Comparison of ENCODE assay signal across 10 cellular contexts in the genomic region with DNA sequence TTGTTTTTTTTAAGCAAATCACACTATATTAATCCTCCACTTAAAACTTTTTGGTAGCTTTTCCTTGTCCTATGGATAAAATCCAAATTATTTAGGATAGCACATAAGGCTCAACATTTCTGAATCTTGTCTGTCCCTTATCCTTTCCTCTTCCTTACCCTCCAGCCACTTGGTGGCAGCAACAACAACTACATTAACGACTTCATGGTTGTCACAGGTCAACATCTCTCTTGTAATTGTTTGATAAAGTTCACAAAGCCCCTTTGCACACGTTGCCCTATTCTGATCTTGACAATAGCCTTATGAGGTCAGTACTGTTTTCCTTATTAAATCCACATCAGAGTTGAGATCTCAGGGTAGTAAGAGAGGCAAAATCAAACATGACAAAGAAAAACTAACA.
A peak's percentile ranks its signal among the peaks of the same experiment; 100 is the strongest.
DNase-seq lines count a peak whose midpoint lies in the region; ATAC-seq lines count a peak whose summit lies in the region.
"Had no signal": no experiment of that assay in that cellular context is flagged by ENCODE, and none has a peak within 500 bp of the region (broad histone marks: within the 10 kb centered on the region; RNA-seq: fewer than 3 reads in every experiment).

No MANE protein-coding gene starts in this region.

- in situ Hi-C loops in HAP-1 (cut with MboI; ENCODE audit: low sequenced_read_pairs): no loop called here

- no peak overlapping the region for H3K27ac ChIP-seq in iPS DF 6.9 (ENCODE audit: low read length)
- H3K27ac ChIP-seq: neutrophil had no signal

- H3K36me3 ChIP-seq in HAP-1 (replicated peaks): no peaks in the 10 kb centered on the region
- no peaks in the 10 kb centered on the region for H3K36me3 ChIP-seq in iPS DF 6.9 (ENCODE audit: control insufficient read depth, insufficient read depth, low read length)
- H3K36me3 ChIP-seq: neutrophil had no signal

- H3K4me1 ChIP-seq in HAP-1 (no peaks in the 10 kb centered on the region), iPS DF 6.9 (ENCODE audit: control insufficient read depth, insufficient read depth, low read length) (no peaks in the 10 kb centered on the region)

- H3K4me3 ChIP-seq in HAP-1 (no peak overlapping the region), iPS DF 6.9 (ENCODE audit: low read length) (no peak overlapping the region)

- no CpG with 5 or more reads among the region's 2 CpGs for WGBS in iPS DF 6.9 (ENCODE audit: insufficient coverage, insufficient read length)

- H3K27me3 ChIP-seq in HAP-1 (ENCODE audit: low read depth): no peaks in the 10 kb centered on the region
- H3K27me3 ChIP-seq in iPS DF 6.9 (ENCODE audit: control insufficient read depth, insufficient read depth, low read length): no peaks in the 10 kb centered on the region
- H3K27me3 ChIP-seq: neutrophil had no signal

- no peaks in the 10 kb centered on the region for H3K9me3 ChIP-seq in HAP-1
- no peaks in the 10 kb centered on the region for H3K9me3 ChIP-seq in iPS DF 6.9 (ENCODE audit: control insufficient read depth, insufficient read depth, low read length)
- H3K9me3 ChIP-seq: neutrophil had no signal

- peak; percentile 14 for DNase-seq in Ammon's horn (ENCODE audit: low spot score)
- DNase-seq in HAP-1 (ENCODE audit: low spot score in 2 of 2): peak; percentile 22 to 28
- DNase-seq in SK-N-DZ (ENCODE audit: low spot score): peak; percentile 35
- peak; percentile 37 for DNase-seq in iPS DF 6.9 (ENCODE audit: low read depth, low spot score)
- no peak for DNase-seq in activated T-cell treated with anti-CD3 and anti-CD28 coated beads for 4 hours
- DNase-seq in stimulated activated CD4-positive, alpha-beta T cell treated with anti-CD3 and anti-CD28 coated beads, Interleukin-1b, Interleukin-23, amount 100 ng/mL, for 48 hours: no peak
- no peak for DNase-seq in stimulated activated naive CD4-positive, alpha-beta T cell (lab: John Stamatoyannopoulos, UW)
- DNase-seq: stimulated activated naive CD8-positive, alpha-beta T cell treated with anti-CD3 and anti-CD28 coated beads, Interleukin-15, amount 100 ng/mL, for 72 hours had no signal

- no peak for ATAC-seq in HG03045 (IDR thresholded peaks at IDR 0.05; ENCODE audit: unreplicated experiment)
- ATAC-seq: stimulated activated naive CD8-positive, alpha-beta T cell treated with anti-CD3 and anti-CD28 coated beads, Interleukin-15, amount 100 ng/mL, for 72 hours had no signal

Comparison
In these comparisons a context has a peak if more than half of its experiments do, and no peak if none do; other contexts are left out.
1. DNase-seq: peak in Ammon's horn (single experiment), HAP-1 (2 of 2), SK-N-DZ (single experiment) and iPS DF 6.9 (single experiment); none in activated T-cell treated with anti-CD3 and anti-CD28 coated beads for 4 hours (single experiment), stimulated activated CD4-positive, alpha-beta T cell treated with anti-CD3 and anti-CD28 coated beads, Interleukin-1b, Interleukin-23, amount 100 ng/mL, for 48 hours (single experiment) and stimulated activated naive CD4-positive, alpha-beta T cell (0 of 6).